In genomic region chr2:152367547-152368250, GRCh38 we compare ENCODE assay signal across 14 cellular contexts. TPM values are rescaled to one million over a fixed set of nuclear protein-coding genes. Genes with fewer than 3 reads are reported as not detected.
DNase-seq lines count a peak whose midpoint lies in the region; ATAC-seq and TF ChIP-seq lines count a peak whose summit lies in the region.
"Had no signal": no experiment of that assay in that cellular context is flagged by ENCODE, and none has a peak within 500 bp of the region (broad histone marks: within the 10 kb centered on the region; RNA-seq: fewer than 3 reads in every experiment).

No MANE protein-coding gene starts in this region.

- no peaks in the 10 kb centered on the region for H3K27me3 Mint-ChIP-seq in nephron (ENCODE audit: low read depth)

- H3K27ac Mint-ChIP-seq in nephron, result peak overlapping the region; percentile 13 to 88 (median 71)
- H3K27ac Mint-ChIP-seq: HFFc6, nephron progenitor cell had no signal

- 86 to 92% methylated on average over 8 of the region's 8 CpGs for WGBS in esophagus squamous epithelium, 2 donors

- no peak for TF ChIP-seq POLR2A in esophagus squamous epithelium (IDR thresholded peaks at IDR 0.05)

- peak; percentile 53 for ATAC-seq in GM19328 (IDR thresholded peaks at IDR 0.05; ENCODE audit: unreplicated experiment)
- ATAC-seq in HG02763 (IDR thresholded peaks at IDR 0.05; ENCODE audit: unreplicated experiment), result peak; percentile 81
- ATAC-seq in HG03571 (IDR thresholded peaks at IDR 0.05; ENCODE audit: unreplicated experiment), result peak; percentile 77
- no peak for ATAC-seq in left cardiac atrium

- no peaks in the 10 kb centered on the region for H3K36me3 ChIP-seq in esophagus squamous epithelium
- H3K36me3 ChIP-seq: spleen had no signal

- H3K27ac ChIP-seq in esophagus squamous epithelium, result no peak overlapping the region
- H3K27ac ChIP-seq: spleen, VCaP had no signal

- no peaks in the 10 kb centered on the region for H3K9me3 Mint-ChIP-seq in nephron
- H3K9me3 Mint-ChIP-seq: HFFc6, nephron progenitor cell had no signal

- H3K27me3 ChIP-seq in esophagus squamous epithelium, result no peaks in the 10 kb centered on the region
- H3K27me3 ChIP-seq: spleen had no signal

- peaks cover 7% of the 10 kb centered on the region for H3K36me3 Mint-ChIP-seq in nephron (ENCODE audit: low read depth)

- TF ChIP-seq CTCF in nephron (IDR thresholded peaks at IDR 0.05; ENCODE audit: unreplicated experiment in 3 of 3), result no peak
- no peak for TF ChIP-seq CTCF in esophagus squamous epithelium (IDR thresholded peaks at IDR 0.05)

- no peak overlapping the region for H3K4me3 ChIP-seq in esophagus squamous epithelium
- H3K4me3 ChIP-seq: spleen had no signal

- no peak overlapping the region for H3K4me3 Mint-ChIP-seq in nephron
- H3K4me3 Mint-ChIP-seq: HFFc6, nephron progenitor cell had no signal

- intact Hi-C loops in esophagus squamous epithelium (cut with DNase I) (no loop called here), left cardiac atrium (cut with DNase I) (no loop called here)

- no peak for DNase-seq in esophagus squamous epithelium (lab: John Stamatoyannopoulos, UW)
- no peak for DNase-seq in left cardiac atrium
- DNase-seq in DMS114 treated with DMSO at 0.1 percent for 48 hours (lab: John Stamatoyannopoulos, UW; ENCODE audit: unreplicated experiment), result no peak
- no peak for DNase-seq in germinal center (ENCODE audit: low spot score)
- DNase-seq: HFFc6, Karpas-422, nephron progenitor cell, SHP77 treated with DMSO at 0.1 percent for 48 hours, spleen had no signal

- H3K4me1 ChIP-seq in esophagus squamous epithelium, result peaks cover 0 to 12% (median 0%) of the 10 kb centered on the region in 3 donors

- no peaks in the 10 kb centered on the region for H3K9me3 ChIP-seq in esophagus squamous epithelium
- H3K9me3 ChIP-seq: spleen had no signal

- peaks cover 47% of the 10 kb centered on the region for H3K4me1 Mint-ChIP-seq in nephron

RNA-seq across cellular contexts. Expression of gene FMNL2, which starts 32.7 kb away (rescaled TPM):
- total RNA-seq in esophagus squamous epithelium, result 10 to 100 TPM in 3 of 4 donors, 1 to 10 TPM in 1; 5.8 to 19.8 (median 16.9) TPM
- 10 to 100 TPM; 11.3 to 16.6 TPM for total RNA-seq in left cardiac atrium

Comparison
In these comparisons a context has a peak if more than half of its experiments do, and no peak if none do; other contexts are left out.
1. ATAC-seq: peak in GM19328 (single experiment), HG02763 (single experiment) and HG03571 (single experiment); none in left cardiac atrium (0 of 2).